9 cellular contexts compared by ENCODE assay signal in the genomic region with DNA sequence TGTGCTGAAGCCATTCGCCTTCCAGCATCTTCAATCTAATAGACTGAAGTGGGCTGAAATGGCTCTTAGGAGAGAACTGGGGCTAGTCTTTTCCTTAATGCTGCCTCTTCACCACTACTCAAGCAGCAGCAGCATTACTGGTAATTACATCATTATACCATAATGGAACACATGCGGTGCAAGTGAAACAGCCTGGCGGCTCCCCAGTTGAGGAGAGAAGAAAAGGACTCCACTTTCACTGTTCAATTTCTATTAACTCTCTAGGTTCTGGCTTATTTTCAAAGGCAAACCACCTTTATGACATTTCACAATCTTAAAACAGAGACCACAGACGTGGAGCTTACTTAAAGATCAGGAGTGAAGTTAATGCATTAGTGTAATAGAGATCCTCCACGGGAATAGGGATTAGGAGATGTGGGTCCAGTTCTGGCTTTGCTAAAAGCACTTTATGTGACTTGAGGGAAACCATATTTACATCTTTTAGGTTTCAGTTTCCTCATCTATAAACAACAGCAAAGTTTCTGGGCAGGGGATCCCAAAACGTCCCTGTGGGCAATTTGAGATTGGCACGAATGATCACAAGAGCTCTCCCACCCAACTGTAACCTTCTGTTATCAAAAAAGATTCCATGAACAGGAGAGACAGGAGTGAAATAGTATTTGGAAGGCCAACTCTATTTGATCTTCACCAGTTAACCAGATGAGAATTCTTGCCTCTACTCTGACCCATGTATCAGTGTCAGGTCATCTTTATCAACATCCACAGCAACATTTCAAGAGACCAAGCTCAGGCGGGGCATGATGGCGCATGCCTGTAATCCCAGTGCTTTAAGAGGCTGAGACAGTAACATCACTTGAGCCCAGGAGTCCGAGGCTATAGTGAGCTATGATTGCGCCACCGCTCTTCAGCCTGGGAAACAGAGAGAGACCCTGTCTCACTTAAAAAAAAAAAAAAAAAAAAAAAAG.
A peak's percentile ranks its signal among the peaks of the same experiment; 100 is the strongest.
DNase-seq lines count a peak whose midpoint lies in the region; ATAC-seq and TF ChIP-seq lines count a peak whose summit lies in the region.
"Had no signal": no experiment of that assay in that cellular context is flagged by ENCODE, and none has a peak within 500 bp of the region (broad histone marks: within the 10 kb centered on the region; RNA-seq: fewer than 3 reads in every experiment).

No MANE protein-coding gene starts in this region.

- H3K9me3 Mint-ChIP-seq in type B pancreatic cell: peaks cover 5% of the 10 kb centered on the region

- no peak for TF ChIP-seq POLR2A in uterus (IDR thresholded peaks at IDR 0.05)

- peaks cover 38% of the 10 kb centered on the region for H3K4me1 Mint-ChIP-seq in type B pancreatic cell (ENCODE audit: unreplicated experiment)

- H3K9me3 ChIP-seq in uterus: no peaks in the 10 kb centered on the region

- DNase-seq in left ventricle myocardium superior: no peak
- no peak for DNase-seq in Right ventricle myocardium superior
- DNase-seq in NCI-H2081 (lab: John Stamatoyannopoulos, UW): peak; percentile 76 to 91
- DNase-seq in choroid plexus epithelial cell (ENCODE audit: low read depth): peak; percentile 52
- DNase-seq in type B pancreatic cell (ENCODE audit: extremely low spot score, unreplicated experiment): no peak
- DNase-seq in uterus: no peak

- H3K27me3 Mint-ChIP-seq in type B pancreatic cell: no peaks in the 10 kb centered on the region

- H3K36me3 Mint-ChIP-seq in type B pancreatic cell: peaks cover 8% of the 10 kb centered on the region

- intact Hi-C loops in left ventricle myocardium superior (cut with micrococcal nuclease): no loop called here
- intact Hi-C loops in Right ventricle myocardium superior (cut with DNase I): no loop called here
- intact Hi-C loops in uterus (cut with DNase I; ENCODE audit: low total_unique reads): no loop called here

- no peaks in the 10 kb centered on the region for H3K4me1 ChIP-seq in uterus

- TF ChIP-seq CTCF in choroid plexus epithelial cell (conservative IDR thresholded peaks at IDR 0.05; ENCODE audit: low read depth, low read length) (no peak), type B pancreatic cell (conservative IDR thresholded peaks at IDR 0.05) (no peak), uterus (IDR thresholded peaks at IDR 0.05) (no peak)

- H3K4me3 Mint-ChIP-seq in type B pancreatic cell: peak overlapping the region; percentile 10

- no peaks in the 10 kb centered on the region for H3K36me3 ChIP-seq in uterus

- no peaks in the 10 kb centered on the region for H3K27me3 ChIP-seq in uterus

- peak; percentile 34 for ATAC-seq in left ventricle myocardium superior
- no peak for ATAC-seq in Right ventricle myocardium superior (ENCODE audit: poor library complexity)
- no peak for ATAC-seq in GM21526 (IDR thresholded peaks at IDR 0.05; ENCODE audit: low FRiP score, unreplicated experiment)
- no peak for ATAC-seq in HG03439 (IDR thresholded peaks at IDR 0.05; ENCODE audit: unreplicated experiment)

- H3K27ac ChIP-seq in uterus: no peak overlapping the region
- H3K27ac ChIP-seq: coronary artery had no signal

- no peak overlapping the region for H3K4me3 ChIP-seq in choroid plexus epithelial cell (ENCODE audit: low read depth, low read length)
- no peak overlapping the region for H3K4me3 ChIP-seq in uterus
- H3K4me3 ChIP-seq: coronary artery had no signal

- H3K27ac Mint-ChIP-seq in type B pancreatic cell: peak overlapping the region; percentile 42

Comparison
In these comparisons a context has a peak if more than half of its experiments do, and no peak if none do; other contexts are left out.
1. DNase-seq: peak in NCI-H2081 (2 of 2) and choroid plexus epithelial cell (single experiment); none in left ventricle myocardium superior (single experiment), Right ventricle myocardium superior (single experiment), type B pancreatic cell (single experiment) and uterus (0 of 2).